ENCODE assay signal across 9 cellular contexts in the genomic region with DNA sequence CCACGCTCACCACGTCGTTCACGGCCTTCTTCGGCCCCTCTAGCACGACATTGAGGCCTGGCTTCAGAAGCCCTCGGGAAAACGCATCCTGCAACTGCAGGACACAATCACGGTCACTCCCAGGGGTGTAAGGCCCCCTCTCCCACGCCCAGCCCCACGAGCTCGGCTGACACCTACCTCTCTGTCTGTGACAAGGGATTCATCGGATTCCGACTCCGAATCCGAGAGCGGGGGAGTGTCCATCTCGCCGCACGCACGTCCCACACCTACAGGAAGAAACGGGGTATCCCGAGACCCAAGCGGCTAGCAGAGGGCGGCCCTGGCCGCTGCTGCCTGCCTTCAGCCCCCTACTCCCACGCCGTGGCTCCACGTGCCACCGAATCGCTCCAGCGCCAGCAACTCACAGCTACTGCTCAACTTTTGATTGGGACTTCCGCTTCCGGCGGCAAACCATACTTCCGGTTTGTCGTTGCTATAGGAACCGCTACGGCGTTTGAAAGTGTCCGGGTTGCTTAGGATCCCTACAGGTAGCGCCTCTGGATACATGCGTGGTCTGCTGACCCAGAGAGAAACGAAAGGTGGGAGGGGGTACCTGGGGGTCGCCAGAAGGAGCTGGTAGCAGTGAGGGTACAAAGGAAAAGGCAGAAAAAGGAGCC. TPM values are rescaled to one million over a fixed set of nuclear protein-coding genes. Genes with fewer than 3 reads are reported as not detected.
A peak's percentile ranks its signal among the peaks of the same experiment; 100 is the strongest.
DNase-seq lines count a peak whose midpoint lies in the region; ATAC-seq, FAIRE-seq and TF ChIP-seq lines count a peak whose summit lies in the region.
"Had no signal": no experiment of that assay in that cellular context is flagged by ENCODE, and none has a peak within 500 bp of the region (broad histone marks: within the 10 kb centered on the region; RNA-seq: fewer than 3 reads in every experiment).

Gene CFAP57 (plus strand): TSS at position 455 of the 656 bp plus-strand sequence. CDS start 424 bp downstream, outside the sequence.
Gene EBNA1BP2 (minus strand): TSS at position 415 of the 656 bp plus-strand sequence. CDS start 172 bp downstream, at position 243.

- H3K4me1 ChIP-seq in kidney (ENCODE audit: control insufficient read depth in 1 of 2, insufficient read depth in 1 of 2, low read depth in 1 of 2, low read length in 2 of 2), result peaks cover 10 to 11% of the 10 kb centered on the region in 2 donors

- H3K36me3 ChIP-seq in kidney (ENCODE audit: control insufficient read depth in 1 of 2, insufficient read depth in 2 of 2, low read length in 2 of 2), result peaks cover 16 to 21% of the 10 kb centered on the region in 2 donors

- peak within 1 kb of the TSS; percentile 97 to 98 for H3K4me3 ChIP-seq in kidney (ENCODE audit: low read length in 2 of 2)

- H3K9ac ChIP-seq in kidney (ENCODE audit: low read length in 2 of 2), result peak within 1 kb of the TSS; percentile 76 to 90

- peak; percentile 79 for TF ChIP-seq POLR2A in GM19099 (IDR thresholded peaks at IDR 0.05; ENCODE audit: extremely low read depth, insufficient read length, low read depth)

- DNase-seq in AML-193 (lab: John Stamatoyannopoulos, UW), result peak; percentile 82 to 83
- peak; percentile 88 for DNase-seq in NCI-H345 treated with DMSO at 0.1 percent for 48 hours (lab: John Stamatoyannopoulos, UW; ENCODE audit: unreplicated experiment)
- peak; percentile 90 for DNase-seq in activated CD4-positive, CD25-positive, alpha-beta regulatory T cell treated with anti-CD3 and anti-CD28 coated beads, Interleukin-2, amount 50 U/mL, for 16 hours (ENCODE audit: low read depth, low spot score)
- DNase-seq in cerebellar cortex (ENCODE audit: low spot score), result peak; percentile 95
- DNase-seq in kidney, result peak; percentile 95
- DNase-seq in stimulated activated CD4-positive, alpha-beta T cell treated with anti-CD3 and anti-CD28 coated beads, Interleukin-15, amount 100 ng/mL, for 1 hour (ENCODE audit: low read depth in 1 of 2, low spot score in 1 of 2), result peak; percentile 80 to 82

- TF ChIP-seq CTCF in kidney (IDR thresholded peaks at IDR 0.05; ENCODE audit: borderline replicate concordance, extremely low read depth, insufficient read depth), result no peak

- peak; percentile 95 for ATAC-seq in HG03354 (IDR thresholded peaks at IDR 0.05; ENCODE audit: poor library complexity, severe bottlenecking, unreplicated experiment)

- intact Hi-C loops in kidney (cut with DNase I), result no loop called here

- peak within 1 kb of the TSS; percentile 55 to 65 for H3K27ac ChIP-seq in kidney (ENCODE audit: low read depth in 2 of 2, low read length in 2 of 2)

- no peak for FAIRE-seq in kidney (lab: Jason Lieb, UNC)

- no peaks in the 10 kb centered on the region for H3K9me3 ChIP-seq in kidney (ENCODE audit: control insufficient read depth in 1 of 2, low read length in 2 of 2)

RNA-seq across cellular contexts. Expression of gene CFAP57, which starts in this region (rescaled TPM):
- total RNA-seq in kidney, result 2.3 TPM
- 0.34 TPM for polyA plus RNA-seq in kidney (ENCODE audit: insufficient read depth, low read depth, low replicate concordance)
- total RNA-seq: T-helper 2 cell treated with Interferon-gamma antibody and Interleukin-4, amounts not matched to agents 100 ng/mL and 5 ng/mL, for 36 hours had no signal

RNA-seq across cellular contexts. Expression of gene EBNA1BP2, which starts in this region (rescaled TPM):
- 52.5 TPM for total RNA-seq in kidney
- 98.8 TPM for polyA plus RNA-seq in kidney (ENCODE audit: insufficient read depth, low read depth, low replicate concordance)

Comparison
In these comparisons a context has a peak if more than half of its experiments do, and no peak if none do; other contexts are left out.
1. Peak in every context shown above with its lines: DNase-seq, ATAC-seq, H3K4me3 ChIP-seq and H3K27ac ChIP-seq.